12 cellular contexts compared by ENCODE assay signal in the genomic region with DNA sequence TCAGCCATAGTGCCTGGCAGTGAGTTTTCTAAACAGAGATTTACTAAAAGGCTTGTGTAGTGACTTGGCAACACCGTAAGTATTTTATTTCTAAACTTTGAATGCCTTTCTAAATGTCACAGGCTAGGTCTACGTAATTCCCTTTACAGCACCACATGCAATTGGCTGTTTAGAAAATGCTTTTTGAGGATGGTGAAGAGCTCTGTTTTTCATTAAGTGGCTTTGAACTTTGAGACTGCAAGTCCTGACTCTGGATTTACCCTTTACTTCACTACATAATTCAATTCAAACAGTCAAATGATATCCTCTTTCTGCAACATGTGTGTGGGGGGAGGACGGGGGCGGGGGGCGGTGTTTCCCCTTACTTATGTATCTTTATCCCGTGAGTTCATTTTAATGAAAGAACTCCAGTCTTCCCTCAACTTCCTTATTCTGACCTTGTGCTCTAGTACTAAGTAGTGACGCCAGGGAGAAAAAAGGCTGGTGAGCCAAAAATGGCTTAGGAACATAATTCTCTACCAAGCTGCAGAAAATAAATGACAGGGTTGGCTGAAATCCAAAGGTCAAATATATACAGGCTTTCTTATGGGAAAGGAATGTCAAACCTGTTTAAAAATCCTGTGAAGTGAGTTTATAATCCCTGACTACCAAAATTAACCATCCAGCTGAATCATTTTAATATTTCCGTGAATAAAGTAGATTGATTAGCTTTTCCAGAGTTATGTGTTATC.
DNase-seq lines count a peak whose midpoint lies in the region; ATAC-seq and TF ChIP-seq lines count a peak whose summit lies in the region.
"Had no signal": no experiment of that assay in that cellular context is flagged by ENCODE, and none has a peak within 500 bp of the region (broad histone marks: within the 10 kb centered on the region; RNA-seq: fewer than 3 reads in every experiment).

No MANE protein-coding gene starts in this region.

- H3K36me3 ChIP-seq in osteoblast (ENCODE audit: insufficient read depth, low read length) = no peaks in the 10 kb centered on the region
- H3K36me3 ChIP-seq: ovary, SJSA1 had no signal

- no peak overlapping the region for H3K27ac Mint-ChIP-seq in activated T-cell treated with anti-CD3 and anti-CD28 coated beads, Interleukin-2, amount 50 U/mL, for 24 hours
- H3K27ac Mint-ChIP-seq: stimulated activated naive CD8-positive, alpha-beta T cell treated with anti-CD3 and anti-CD28 coated beads, Interleukin-15, Interleukin-2, amounts not matched to agents 100 ng/mL and 50 ng/mL, for 24 hours had no signal

- peak overlapping the region; percentile 3 for H3K4me2 ChIP-seq in osteoblast (ENCODE audit: insufficient read depth, low read length)

- H3K9me3 Mint-ChIP-seq in activated T-cell treated with anti-CD3 and anti-CD28 coated beads, Interleukin-2, amount 50 U/mL, for 24 hours = no peaks in the 10 kb centered on the region
- H3K9me3 Mint-ChIP-seq: stimulated activated naive CD8-positive, alpha-beta T cell treated with anti-CD3 and anti-CD28 coated beads, Interleukin-15, Interleukin-2, amounts not matched to agents 100 ng/mL and 50 ng/mL, for 24 hours had no signal

- no peak overlapping the region for H2AFZ ChIP-seq in osteoblast (ENCODE audit: low read length)

- no peaks in the 10 kb centered on the region for H3K27me3 ChIP-seq in osteoblast (ENCODE audit: insufficient read depth, low read length)
- H3K27me3 ChIP-seq in dorsolateral prefrontal cortex = no peaks in the 10 kb centered on the region
- H3K27me3 ChIP-seq: ovary, SJSA1 had no signal

- peaks cover 7% of the 10 kb centered on the region for H3K79me2 ChIP-seq in osteoblast (ENCODE audit: insufficient read depth, low read length)

- H3K9me3 ChIP-seq in osteoblast (ENCODE audit: low read depth, low read length) = no peaks in the 10 kb centered on the region
- H3K9me3 ChIP-seq: ovary, SJSA1 had no signal

- H4K20me1 ChIP-seq in osteoblast (ENCODE audit: insufficient read depth, low read length) = no peaks in the 10 kb centered on the region

- H3K4me3 Mint-ChIP-seq in activated T-cell treated with anti-CD3 and anti-CD28 coated beads, Interleukin-2, amount 50 U/mL, for 24 hours = no peak overlapping the region
- H3K4me3 Mint-ChIP-seq: stimulated activated naive CD8-positive, alpha-beta T cell treated with anti-CD3 and anti-CD28 coated beads, Interleukin-15, Interleukin-2, amounts not matched to agents 100 ng/mL and 50 ng/mL, for 24 hours had no signal

- H3K4me3 ChIP-seq in osteoblast (ENCODE audit: insufficient read depth, low read length) (no peak overlapping the region), dorsolateral prefrontal cortex (no peak overlapping the region)
- H3K4me3 ChIP-seq: ovary, SJSA1 had no signal

- H3K4me1 ChIP-seq in osteoblast (ENCODE audit: insufficient read depth, low read length) = peaks cover 11% of the 10 kb centered on the region
- H3K4me1 ChIP-seq: SJSA1 had no signal

- peak; percentile 42 for DNase-seq in ELR (ENCODE audit: low read depth)
- peak; percentile 69 for DNase-seq in NCI-H2227 (lab: John Stamatoyannopoulos, UW; ENCODE audit: unreplicated experiment)
- peak; percentile 50 to 95 for DNase-seq in dermis microvascular lymphatic vessel endothelial cell (ENCODE audit: low read depth in 2 of 2)
- DNase-seq in osteoblast (ENCODE audit: insufficient read length, low spot score, missing footprints) = peak; percentile 37
- no peak for DNase-seq in dorsolateral prefrontal cortex
- DNase-seq in activated T-cell treated with anti-CD3 and anti-CD28 coated beads, Interleukin-2, amount 50 U/mL, for 24 hours = no peak
- no peak for DNase-seq in NCI-H1436 (lab: John Stamatoyannopoulos, UW)
- DNase-seq: activated T-cell treated with anti-CD3 and anti-CD28 coated beads, Interleukin-2, amount 50 U/mL, for 48 hours; ovary had no signal

- peak overlapping the region; percentile 44 for H3K27ac ChIP-seq in osteoblast (ENCODE audit: low read depth, low read length)
- peak overlapping the region in 1 of 59 donors; percentile 3 for H3K27ac ChIP-seq in dorsolateral prefrontal cortex
- H3K27ac ChIP-seq: ovary, SJSA1 had no signal

- no peak for ATAC-seq in HG03108 (IDR thresholded peaks at IDR 0.05; ENCODE audit: unreplicated experiment)

- H3K4me1 Mint-ChIP-seq in activated T-cell treated with anti-CD3 and anti-CD28 coated beads, Interleukin-2, amount 50 U/mL, for 24 hours (ENCODE audit: low read depth) = peaks cover 3% of the 10 kb centered on the region

- intact Hi-C loops in dorsolateral prefrontal cortex (cut with DNase I) = no loop called here

- TF ChIP-seq CTCF in osteoblast (IDR thresholded peaks at IDR 0.05; ENCODE audit: extremely low read depth, low read depth, low read length) (no peak), dorsolateral prefrontal cortex (IDR thresholded peaks at IDR 0.05 in 54 of 56, conservative IDR thresholded peaks at IDR 0.05 in 2 of 56; ENCODE audit: low read depth in 1 of 56, partially characterized antibody in 56 of 56) (no peak)

- no peaks in the 10 kb centered on the region for H3K27me3 Mint-ChIP-seq in activated T-cell treated with anti-CD3 and anti-CD28 coated beads, Interleukin-2, amount 50 U/mL, for 24 hours
- H3K27me3 Mint-ChIP-seq: stimulated activated naive CD8-positive, alpha-beta T cell treated with anti-CD3 and anti-CD28 coated beads, Interleukin-15, Interleukin-2, amounts not matched to agents 100 ng/mL and 50 ng/mL, for 24 hours had no signal

- no peaks in the 10 kb centered on the region for H3K36me3 Mint-ChIP-seq in activated T-cell treated with anti-CD3 and anti-CD28 coated beads, Interleukin-2, amount 50 U/mL, for 24 hours (ENCODE audit: low read depth)

Comparison
In these comparisons a context has a peak if more than half of its experiments do, and no peak if none do; other contexts are left out.
1. DNase-seq: peak in ELR (single experiment), NCI-H2227 (single experiment), dermis microvascular lymphatic vessel endothelial cell (2 of 2) and osteoblast (single experiment); none in dorsolateral prefrontal cortex (0 of 10), activated T-cell treated with anti-CD3 and anti-CD28 coated beads, Interleukin-2, amount 50 U/mL, for 24 hours (single experiment) and NCI-H1436 (single experiment).